ENCODE assay signal across 26 cellular contexts in the genomic region with DNA sequence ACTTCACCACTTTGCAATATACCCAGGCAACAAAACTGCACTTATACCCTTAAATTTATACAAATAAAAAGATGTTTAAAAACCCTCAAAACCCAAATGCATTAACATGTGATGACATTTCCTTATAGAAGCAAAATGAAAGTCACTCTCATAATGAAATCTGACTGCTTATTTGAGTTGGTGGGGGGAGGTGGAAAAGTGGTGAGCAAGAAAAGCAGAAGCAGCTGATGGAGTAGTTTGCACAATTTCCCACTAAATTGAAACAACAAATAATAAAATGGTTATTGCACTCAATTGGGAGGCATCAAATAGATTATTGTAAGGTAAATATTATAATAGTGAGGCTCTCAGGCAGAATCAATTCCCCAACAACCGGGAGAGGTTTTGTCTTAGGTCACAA. TPM values are rescaled to one million over a fixed set of nuclear protein-coding genes. Genes with fewer than 3 reads are reported as not detected.
"Had no signal": no experiment of that assay in that cellular context is flagged by ENCODE, and none has a peak within 500 bp of the region (broad histone marks: within the 10 kb centered on the region; RNA-seq: fewer than 3 reads in every experiment).

No MANE protein-coding gene starts in this region.

- H3K9me3 Mint-ChIP-seq: activated T-cell treated with anti-CD3 and anti-CD28 coated beads, Interleukin-2, amount 50 U/mL, for 4 hours; activated T-helper 2 cell treated with anti-CD3 and anti-CD28 coated beads, Interferon-gamma antibody, Interleukin-2, Interleukin-4, amounts not matched to agents 10 μg/mL and 5 μg/mL and 100 μg/mL, durations not matched to agents 14 hours and 24 hours and 36 hours; stimulated activated naive B cell treated with anti-CD40 and anti-IgM and Interleukin-4, amounts not matched to agents 10 μg/mL and 1 μg/mL and 100 μg/mL, for 72 hours had no signal

- H3K4me3 Mint-ChIP-seq: activated naive CD8-positive, alpha-beta T cell; activated T-cell treated with anti-CD3 and anti-CD28 coated beads, Interleukin-2, amount 50 U/mL, for 4 hours; immature natural killer cell; naive thymus-derived CD8-positive, alpha-beta T cell; stimulated activated naive B cell treated with anti-CD40 and anti-IgM and Interleukin-4, amounts not matched to agents 10 μg/mL and 1 μg/mL and 100 μg/mL, for 72 hours had no signal

- H3K27me3 Mint-ChIP-seq: activated naive CD8-positive, alpha-beta T cell; progenitor cell of endocrine pancreas had no signal

- H3K27ac Mint-ChIP-seq: activated naive CD8-positive, alpha-beta T cell; activated T-helper 2 cell treated with anti-CD3 and anti-CD28 coated beads, Interferon-gamma antibody, Interleukin-2, Interleukin-4, amounts not matched to agents 10 μg/mL and 5 μg/mL and 100 μg/mL, durations not matched to agents 14 hours and 24 hours and 36 hours; immature natural killer cell; naive thymus-derived CD8-positive, alpha-beta T cell; progenitor cell of endocrine pancreas; stimulated activated naive B cell treated with anti-CD40 and anti-IgM and Interleukin-4, amounts not matched to agents 10 μg/mL and 1 μg/mL and 100 μg/mL, for 72 hours had no signal

- ATAC-seq: activated T-cell treated with anti-CD3 and anti-CD28 coated beads, Interleukin-2, amount 50 U/mL, for 4 hours; foreskin keratinocyte; left lobe of liver; lower lobe of right lung; stimulated activated naive B cell treated with anti-CD40 and anti-IgM and Interleukin-4, amounts not matched to agents 10 μg/mL and 1 μg/mL and 100 μg/mL, for 72 hours had no signal

- DNase-seq: activated CD4-positive, alpha-beta T cell treated with anti-CD3 and anti-CD28 coated beads for 4 hours; activated CD4-positive, alpha-beta T cell treated with anti-CD3 and anti-CD28 coated beads, Interleukin-2, amount 50 U/mL, for 48 hours; activated CD4-positive, CD25-positive, alpha-beta regulatory T cell; activated CD8-positive, alpha-beta memory T cell treated with anti-CD3 and anti-CD28 coated beads, Interleukin-2, amount 50 U/mL, for 48 hours; activated naive CD4-positive, alpha-beta T cell; activated T-cell treated with anti-CD3 and anti-CD28 coated beads, Interleukin-2, amount 50 U/mL, for 4 hours; adrenal gland; brain microvascular endothelial cell; central memory CD4-positive, alpha-beta T cell; dermis blood vessel endothelial cell; effector CD8-positive, alpha-beta T cell; foreskin keratinocyte; immature natural killer cell; lower lobe of right lung; naive thymus-derived CD8-positive, alpha-beta T cell; retina; sigmoid colon; stimulated activated CD4-positive, alpha-beta T cell treated with anti-CD3 and anti-CD28 coated beads, Interleukin-15, amount 100 ng/mL, for 24 hours; stimulated activated CD8-positive, alpha-beta memory T cell treated with anti-CD3 and anti-CD28 coated beads, Interleukin-4, amount 100 ng/mL, for 48 hours; stimulated activated naive B cell treated with anti-CD40 and anti-IgM and Interleukin-4, amounts not matched to agents 10 μg/mL and 1 μg/mL and 100 μg/mL, for 72 hours; transverse colon had no signal

- H3K4me1 Mint-ChIP-seq: immature natural killer cell; naive thymus-derived CD8-positive, alpha-beta T cell; stimulated activated naive B cell treated with anti-CD40 and anti-IgM and Interleukin-4, amounts not matched to agents 10 μg/mL and 1 μg/mL and 100 μg/mL, for 72 hours had no signal

- H3K36me3 Mint-ChIP-seq: activated naive CD8-positive, alpha-beta T cell; immature natural killer cell; stimulated activated naive B cell treated with anti-CD40 and anti-IgM and Interleukin-4, amounts not matched to agents 10 μg/mL and 1 μg/mL and 100 μg/mL, for 72 hours had no signal

RNA-seq across cellular contexts. Expression of a gene that starts 54.0 kb away (rescaled TPM):
- polyA plus RNA-seq: foreskin keratinocyte; immature natural killer cell; naive thymus-derived CD8-positive, alpha-beta T cell; sigmoid colon; smooth muscle cell had no signal
